In the genomic region with DNA sequence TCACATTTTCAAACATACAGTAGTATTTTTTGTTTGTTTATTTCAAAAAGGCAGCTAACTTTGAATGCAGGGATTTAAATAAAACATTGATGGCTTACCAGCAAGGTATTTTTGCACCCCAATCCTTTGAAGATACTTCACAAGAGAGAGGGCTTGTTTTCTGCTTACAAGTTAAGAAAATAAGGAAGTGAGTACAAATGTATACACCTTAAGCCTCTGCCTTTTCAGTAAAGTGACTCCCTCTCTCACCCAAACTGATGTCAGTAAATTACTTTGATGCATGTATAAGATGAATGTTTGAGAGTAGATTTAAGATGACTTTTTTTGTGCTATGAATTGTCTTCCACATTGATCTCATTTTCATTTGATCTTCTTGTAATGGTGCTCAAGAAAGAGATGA, we compare ENCODE assay signal across 19 cellular contexts.
DNase-seq lines count a peak whose midpoint lies in the region; ATAC-seq and TF ChIP-seq lines count a peak whose summit lies in the region.
"Had no signal": no experiment of that assay in that cellular context is flagged by ENCODE, and none has a peak within 500 bp of the region (broad histone marks: within the 10 kb centered on the region; RNA-seq: fewer than 3 reads in every experiment).

No MANE protein-coding gene starts in this region.

- H3K4me2 ChIP-seq in DOHH2 (ENCODE audit: low read length), result peak overlapping the region; percentile 32
- H3K4me2 ChIP-seq in OCI-LY7 (ENCODE audit: low read length), result no peak overlapping the region
- H3K4me2 ChIP-seq: BLaER1 had no signal

- no peaks in the 10 kb centered on the region for H3K27me3 ChIP-seq in DOHH2 (ENCODE audit: control insufficient read depth, low read length)
- H3K27me3 ChIP-seq: BLaER1 had no signal

- H3K79me2 ChIP-seq in DOHH2 (ENCODE audit: control insufficient read depth, low read length) (no peaks in the 10 kb centered on the region), OCI-LY7 (ENCODE audit: insufficient read depth, low read depth, low read length) (no peaks in the 10 kb centered on the region)

- H2AFZ ChIP-seq in OCI-LY7 (ENCODE audit: low read length), result peak overlapping the region; percentile 72; the same call in 1 of the 2 replicates

- H3K4me1 ChIP-seq in DOHH2 (ENCODE audit: control insufficient read depth, low read length) (peaks cover 33% of the 10 kb centered on the region), OCI-LY7 (ENCODE audit: insufficient read depth, low read length, poor library complexity, severe bottlenecking) (peaks cover 15% of the 10 kb centered on the region)
- H3K4me1 ChIP-seq: BLaER1 had no signal

- CTCF ChIA-PET in OCI-LY7 (lab: Charles Lee; ENCODE audit: unreplicated experiment), result no interaction called here

- no peak overlapping the region for H3K4me3 ChIP-seq in DOHH2 (ENCODE audit: low read length)
- H3K4me3 ChIP-seq in OCI-LY7 (ENCODE audit: low read depth, low read length, poor library complexity, severe bottlenecking), result no peak overlapping the region
- H3K4me3 ChIP-seq: BLaER1 had no signal

- DNase-seq in OCI-LY7 (ENCODE audit: low spot score) (no peak), NCI-H2196 treated with DMSO at 0.1 percent for 48 hours (lab: John Stamatoyannopoulos, UW; ENCODE audit: unreplicated experiment) (no peak)
- no peak for DNase-seq in activated naive CD4-positive, alpha-beta T cell treated with Interleukin-2 at 50 U/mL for 16 hours
- DNase-seq in stimulated activated CD4-positive, alpha-beta T cell treated with anti-CD3 and anti-CD28 coated beads, Interleukin-4, amount 100 ng/mL, for 24 hours, result no peak
- DNase-seq: ACHN; CD4-positive, alpha-beta T cell; DND-41; Karpas-422; NCI-H1048; NCI-H1417 treated with DMSO at 0.1 percent for 48 hours; NCI-H187; NCI-H446 treated with DMSO at 0.1 percent for 48 hours; NCI-H526 treated with DMSO at 0.1 percent for 48 hours had no signal

- intact Hi-C loops in OCI-LY7 (cut with micrococcal nuclease; ENCODE audit: unreplicated experiment), result no loop called here

- H4K20me1 ChIP-seq in DOHH2 (ENCODE audit: control insufficient read depth, insufficient read depth, low read depth, low read length) (no peaks in the 10 kb centered on the region), OCI-LY7 (ENCODE audit: insufficient read depth, low read length) (no peaks in the 10 kb centered on the region)
- H4K20me1 ChIP-seq: BLaER1 had no signal

- no peaks in the 10 kb centered on the region for H3F3A ChIP-seq in DOHH2 (ENCODE audit: control insufficient read depth, insufficient read depth)

- POLR2A ChIA-PET in OCI-LY7 (lab: Charles Lee), result interaction anchor here (0.5 kb wide), 1 partner anchor 45 kb away, joined by 7 read pairs; no protein-coding TSS in a partner anchor

- H3K9me2 ChIP-seq in DOHH2 (replicated peaks; ENCODE audit: control insufficient read depth, low read length) (no peaks in the 10 kb centered on the region), OCI-LY7 (ENCODE audit: insufficient read depth, low read length) (no peaks in the 10 kb centered on the region)

- ATAC-seq in GM21360 (IDR thresholded peaks at IDR 0.05; ENCODE audit: unreplicated experiment) (peak; percentile 50), HG03442 (IDR thresholded peaks at IDR 0.05; ENCODE audit: unreplicated experiment) (peak; percentile 49)
- ATAC-seq: Panc1, SK-N-SH treated with all-trans-retinoic acid at 6 μM for 48 hours had no signal

- BruUV-seq in OCI-LY7 (replicated peaks; lab: Mats Ljungman, UMichigan), result no TSS peak

- H3K27ac ChIP-seq in DOHH2 (ENCODE audit: low read depth, low read length) (no peak overlapping the region), OCI-LY7 (ENCODE audit: low read depth, low read length, poor library complexity, severe bottlenecking) (no peak overlapping the region)
- H3K27ac ChIP-seq: BLaER1 had no signal

- TF ChIP-seq CTCF in DOHH2 (IDR thresholded peaks at IDR 0.05; ENCODE audit: low read depth, low read length, poor library complexity, severe bottlenecking) (no peak), OCI-LY7 (conservative IDR thresholded peaks at IDR 0.05; ENCODE audit: low read length) (no peak)

- no peaks in the 10 kb centered on the region for H3K36me3 ChIP-seq in DOHH2 (ENCODE audit: control insufficient read depth, low read length)
- H3K36me3 ChIP-seq in OCI-LY7 (ENCODE audit: insufficient read depth, low read length), result no peaks in the 10 kb centered on the region
- H3K36me3 ChIP-seq: BLaER1 had no signal

- H3K9me3 ChIP-seq in DOHH2 (ENCODE audit: control insufficient read depth, insufficient read depth, low read length), result no peaks in the 10 kb centered on the region
- no peaks in the 10 kb centered on the region for H3K9me3 ChIP-seq in OCI-LY7 (ENCODE audit: low read length)
- H3K9me3 ChIP-seq: BLaER1 had no signal
